In genomic region chr1:202952818-202953217, GRCh38 we compare ENCODE assay signal across 10 cellular contexts. TPM values are rescaled to one million over a fixed set of nuclear protein-coding genes. Genes with fewer than 3 reads are reported as not detected.
DNase-seq lines count a peak whose midpoint lies in the region; ATAC-seq, FAIRE-seq and TF ChIP-seq lines count a peak whose summit lies in the region.
"Had no signal": no experiment of that assay in that cellular context is flagged by ENCODE, and none has a peak within 500 bp of the region (broad histone marks: within the 10 kb centered on the region; RNA-seq: fewer than 3 reads in every experiment).

No MANE protein-coding gene starts in this region.

- H3K4me3 ChIP-seq in GM12878 (no peak overlapping the region), keratinocyte (ENCODE audit: control insufficient read depth in 2 of 3, extremely low read depth in 1 of 3, insufficient read depth in 2 of 3, low read depth in 1 of 3, low read length in 3 of 3) (peak overlapping the region in 1 of 3 experiments; percentile 3), upper lobe of right lung (no peak overlapping the region), A673 (ENCODE audit: low read depth, low read length, poor library complexity, severe bottlenecking) (no peak overlapping the region)
- H3K4me3 ChIP-seq: BLaER1 had no signal

- no peak for TF ChIP-seq CTCF in GM12878 (IDR thresholded peaks at IDR 0.05 in 2 of 3, conservative IDR thresholded peaks at IDR 0.05 in 1 of 3; ENCODE audit: control insufficient read depth in 2 of 3, extremely low read depth in 1 of 3, insufficient read depth in 1 of 3, low read depth in 3 of 3, low read length in 3 of 3)
- no peak for TF ChIP-seq CTCF in keratinocyte (optimal IDR thresholded peaks at IDR 0.05 in 1 of 3, IDR thresholded peaks at IDR 0.05 in 1 of 3, conservative IDR thresholded peaks at IDR 0.05 in 1 of 3; ENCODE audit: extremely low read depth in 1 of 3, insufficient read depth in 2 of 3, low read length in 3 of 3)
- TF ChIP-seq CTCF in upper lobe of right lung (IDR thresholded peaks at IDR 0.05): no peak
- TF ChIP-seq CTCF in A673 (conservative IDR thresholded peaks at IDR 0.05; ENCODE audit: low read depth, low read length): no peak

- POLR2A ChIA-PET in GM12878 (lab: Charles Lee): interaction anchor here (0.5 to 1.0 kb wide), 5 partner anchors 15 to 1547 kb away, joined by 3 read pairs; no protein-coding TSS in a partner anchor
- POLR2A ChIA-PET in A673 (lab: Charles Lee; ENCODE audit: low non-redundant PET): no interaction called here

- H3K36me3 Mint-ChIP-seq in activated naive CD4-positive, alpha-beta T cell treated with anti-CD3 and anti-CD28 coated beads, Interleukin-2, amount 10 ng/mL, durations not matched to agents 7 days and 5 days: peaks cover 23% of the 10 kb centered on the region
- peaks cover 6% of the 10 kb centered on the region for H3K36me3 Mint-ChIP-seq in activated naive CD4-positive, alpha-beta T cell treated with anti-CD3 and anti-CD28 coated beads for 36 hours (ENCODE audit: low read depth)

- H3K27me3 Mint-ChIP-seq in activated naive CD4-positive, alpha-beta T cell treated with anti-CD3 and anti-CD28 coated beads, Interleukin-2, amount 10 ng/mL, durations not matched to agents 7 days and 5 days: no peaks in the 10 kb centered on the region
- no peaks in the 10 kb centered on the region for H3K27me3 Mint-ChIP-seq in activated naive CD4-positive, alpha-beta T cell treated with anti-CD3 and anti-CD28 coated beads for 36 hours (ENCODE audit: low read depth)

- CTCF ChIA-PET in activated naive CD4-positive, alpha-beta T cell treated with anti-CD3 and anti-CD28 coated beads, Interleukin-2, amount 10 ng/mL, durations not matched to agents 7 days and 5 days (lab: Charles Lee): interaction anchor here (0.6 to 2.5 kb wide), 4 partner anchors 8 to 46 kb away, joined by 3 to 10 read pairs (median 6); partner anchors contain the start of gene CYB5R1
- CTCF ChIA-PET in activated naive CD4-positive, alpha-beta T cell treated with anti-CD3 and anti-CD28 coated beads for 36 hours (lab: Charles Lee): interaction anchor here (1.0 kb wide), 1 partner anchor 48 kb away, joined by 4 read pairs; no protein-coding TSS in a partner anchor
- CTCF ChIA-PET in GM12878 (lab: Yijun Ruan, JAX): interaction anchor here (0.9 to 2.4 kb wide), 5 partner anchors 15 to 315 kb away, joined by 3 to 9 read pairs (median 5); no protein-coding TSS in a partner anchor
- CTCF ChIA-PET in A673 (lab: Charles Lee): no interaction called here

- in situ Hi-C loops in GM12878 (cut with MboI): no loop called here

- no peak overlapping the region for H3K4me3 Mint-ChIP-seq in activated naive CD4-positive, alpha-beta T cell treated with anti-CD3 and anti-CD28 coated beads, Interleukin-2, amount 10 ng/mL, durations not matched to agents 7 days and 5 days
- H3K4me3 Mint-ChIP-seq in activated naive CD4-positive, alpha-beta T cell treated with anti-CD3 and anti-CD28 coated beads for 36 hours: no peak overlapping the region
- H3K4me3 Mint-ChIP-seq: nephron had no signal

- no TSS peak for BruUV-seq in GM12878 (replicated peaks; lab: Mats Ljungman, UMichigan)
- BruUV-seq in A673 (replicated peaks; lab: Mats Ljungman, UMichigan): no TSS peak

- H3K4me2 ChIP-seq in GM12878 (ENCODE audit: control insufficient read depth, insufficient read depth) (peak overlapping the region; percentile 41; the same call in 1 of the 2 replicates), keratinocyte (ENCODE audit: control insufficient read depth, extremely low read depth, insufficient read depth, low read depth, low read length) (peak overlapping the region; percentile 90)
- H3K4me2 ChIP-seq: BLaER1 had no signal

- no peak overlapping the region for H3K27ac ChIP-seq in GM12878 (ENCODE audit: control insufficient read depth, insufficient read depth)
- peak overlapping the region; percentile 73 for H3K27ac ChIP-seq in keratinocyte (ENCODE audit: control insufficient read depth, insufficient read depth, low read length)
- peak overlapping the region; percentile 71 for H3K27ac ChIP-seq in upper lobe of right lung
- no peak overlapping the region for H3K27ac ChIP-seq in A673 (ENCODE audit: low read depth, low read length, poor library complexity, severe bottlenecking)
- H3K27ac ChIP-seq: BLaER1 had no signal

- DNase-seq in activated naive CD4-positive, alpha-beta T cell treated with anti-CD3 and anti-CD28 coated beads, Interleukin-2, amount 10 ng/mL, durations not matched to agents 7 days and 5 days: no peak
- no peak for DNase-seq in activated naive CD4-positive, alpha-beta T cell treated with anti-CD3 and anti-CD28 coated beads for 36 hours
- no peak for DNase-seq in GM12878 (ENCODE audit: low read depth, low spot score)
- DNase-seq in keratinocyte (ENCODE audit: low read depth, low spot score): peak; percentile 76
- no peak for DNase-seq in upper lobe of right lung
- no peak for DNase-seq in A673 (ENCODE audit: low spot score)
- no peak for DNase-seq in NCI-H524 (lab: John Stamatoyannopoulos, UW)

- peaks cover 52% of the 10 kb centered on the region for H3K79me2 ChIP-seq in GM12878 (ENCODE audit: control insufficient read depth, insufficient read depth, low read length)
- H3K79me2 ChIP-seq in keratinocyte (ENCODE audit: control insufficient read depth, insufficient read depth, low read length): peaks cover 69% of the 10 kb centered on the region

- FAIRE-seq in GM12878 (lab: Jason Lieb, UNC): no peak
- peak; percentile 92 for FAIRE-seq in keratinocyte (lab: Jason Lieb, UNC)

- TF ChIP-seq EP300 in GM12878 (IDR thresholded peaks at IDR 0.05; ENCODE audit: borderline replicate concordance in 1 of 2, control insufficient read depth in 1 of 2, low read depth in 2 of 2, low read length in 2 of 2): no peak

- H4K20me1 ChIP-seq in GM12878 (ENCODE audit: control insufficient read depth, insufficient read depth): no peaks in the 10 kb centered on the region
- peaks cover 4% of the 10 kb centered on the region for H4K20me1 ChIP-seq in keratinocyte (ENCODE audit: control insufficient read depth, extremely low read depth, insufficient read depth, low read length)

- H3K9ac ChIP-seq in GM12878 (ENCODE audit: control insufficient read depth, insufficient read depth, low read length) (no peak overlapping the region), keratinocyte (ENCODE audit: control insufficient read depth, extremely low read depth, insufficient read depth, low read length) (no peak overlapping the region)
- H3K9ac ChIP-seq: BLaER1 had no signal

- no peak for TF ChIP-seq RAD21 in GM12878 (IDR thresholded peaks at IDR 0.05; ENCODE audit: insufficient read depth, low read depth, low read length)

- H3K27me3 ChIP-seq in GM12878 (replicated peaks in 1 of 2; ENCODE audit: control insufficient read depth in 2 of 2, insufficient read depth in 2 of 2, low read length in 1 of 2): no peaks in the 10 kb centered on the region
- no peaks in the 10 kb centered on the region for H3K27me3 ChIP-seq in keratinocyte (ENCODE audit: control insufficient read depth, extremely low read depth, insufficient read depth, low read length)
- H3K27me3 ChIP-seq in upper lobe of right lung: no peaks in the 10 kb centered on the region
- H3K27me3 ChIP-seq in A673 (replicated peaks; ENCODE audit: insufficient read depth, low read depth, low read length, poor library complexity): no peaks in the 10 kb centered on the region
- H3K27me3 ChIP-seq: BLaER1 had no signal

- SMC1A ChIA-PET in GM12878 (lab: Charles Lee; ENCODE audit: uncharacterized antibody, unreplicated experiment): interaction anchor here (0.8 to 1.4 kb wide), 4 partner anchors 9 to 47 kb away, joined by 3 to 4 read pairs (median 3); no protein-coding TSS in a partner anchor

- H3K9me1 ChIP-seq in keratinocyte (ENCODE audit: control insufficient read depth, extremely low read depth, insufficient read depth, low read length): no peaks in the 10 kb centered on the region

- ATAC-seq in GM12878: peak; percentile 45
- peak; percentile 89 for ATAC-seq in upper lobe of right lung
- ATAC-seq in HG03025 (IDR thresholded peaks at IDR 0.05; ENCODE audit: low FRiP score, unreplicated experiment): no peak

- no peaks in the 10 kb centered on the region for H3K9me3 Mint-ChIP-seq in activated naive CD4-positive, alpha-beta T cell treated with anti-CD3 and anti-CD28 coated beads, Interleukin-2, amount 10 ng/mL, durations not matched to agents 7 days and 5 days
- H3K9me3 Mint-ChIP-seq in activated naive CD4-positive, alpha-beta T cell treated with anti-CD3 and anti-CD28 coated beads for 36 hours: no peaks in the 10 kb centered on the region
- H3K9me3 Mint-ChIP-seq: nephron had no signal

- RAD21 ChIA-PET in GM12878 (lab: Charles Lee; ENCODE audit: unreplicated experiment): interaction anchor here (1.2 kb wide), 1 partner anchor 12 kb away, joined by 4 read pairs; no protein-coding TSS in a partner anchor

- WGBS in GM12878 (ENCODE audit: insufficient coverage, insufficient replicate concordance, low lambda C conversion rate, missing lambda C conversion rate): 55% methylated on average over 4 of the region's 4 CpGs

- H3K9me3 ChIP-seq in GM12878 (replicated peaks; ENCODE audit: control insufficient read depth, insufficient read depth, low read length) (no peaks in the 10 kb centered on the region), keratinocyte (ENCODE audit: control insufficient read depth, low read depth, low read length) (no peaks in the 10 kb centered on the region), upper lobe of right lung (no peaks in the 10 kb centered on the region), A673 (ENCODE audit: low read depth, low read length, poor library complexity, severe bottlenecking) (no peaks in the 10 kb centered on the region)
- H3K9me3 ChIP-seq: BLaER1 had no signal

- H3K4me1 ChIP-seq in GM12878 (ENCODE audit: control insufficient read depth, insufficient read depth, low read length) (peaks cover 7% of the 10 kb centered on the region; the same call in 1 of the 2 replicates), keratinocyte (ENCODE audit: control insufficient read depth, extremely low read depth, insufficient read depth, low read length) (peaks cover 56% of the 10 kb centered on the region), upper lobe of right lung (peaks cover 56% of the 10 kb centered on the region), A673 (ENCODE audit: insufficient read depth, low read length, poor library complexity, severe bottlenecking) (peaks cover 6% of the 10 kb centered on the region)

- no peak for TF ChIP-seq POLR2A in GM12878 (IDR thresholded peaks at IDR 0.05; ENCODE audit: low read depth, low read length)

- intact Hi-C loops in activated naive CD4-positive, alpha-beta T cell treated with anti-CD3 and anti-CD28 coated beads for 36 hours (cut with micrococcal nuclease): no loop called here
- intact Hi-C loops in GM12878 (cut with micrococcal nuclease; ENCODE audit: unreplicated experiment) (no loop called here), upper lobe of right lung (cut with DNase I) (no loop called here), A673 (cut with micrococcal nuclease; ENCODE audit: unreplicated experiment) (no loop called here)

- peaks cover 59% of the 10 kb centered on the region for H3K4me1 Mint-ChIP-seq in activated naive CD4-positive, alpha-beta T cell treated with anti-CD3 and anti-CD28 coated beads, Interleukin-2, amount 10 ng/mL, durations not matched to agents 7 days and 5 days
- H3K4me1 Mint-ChIP-seq in activated naive CD4-positive, alpha-beta T cell treated with anti-CD3 and anti-CD28 coated beads for 36 hours (ENCODE audit: low read depth): peaks cover 58% of the 10 kb centered on the region

- H2AFZ ChIP-seq in GM12878 (ENCODE audit: control insufficient read depth, low read depth, low read length) (no peak overlapping the region), keratinocyte (ENCODE audit: control insufficient read depth, low read length) (no peak overlapping the region)

- H3K27ac Mint-ChIP-seq in activated naive CD4-positive, alpha-beta T cell treated with anti-CD3 and anti-CD28 coated beads, Interleukin-2, amount 10 ng/mL, durations not matched to agents 7 days and 5 days: peak overlapping the region; percentile 66
- no peak overlapping the region for H3K27ac Mint-ChIP-seq in activated naive CD4-positive, alpha-beta T cell treated with anti-CD3 and anti-CD28 coated beads for 36 hours
- H3K27ac Mint-ChIP-seq: nephron had no signal

- no peaks in the 10 kb centered on the region; a peak in 3 of 4 replicates for H3K36me3 ChIP-seq in GM12878 (ENCODE audit: control insufficient read depth in 2 of 2, insufficient read depth in 2 of 2, low read length in 1 of 2)
- H3K36me3 ChIP-seq in keratinocyte (ENCODE audit: control insufficient read depth in 2 of 2, extremely low read depth in 1 of 2, insufficient read depth in 2 of 2, low read length in 2 of 2): peaks cover 10 to 11% of the 10 kb centered on the region in 2 experiments
- peaks cover 30% of the 10 kb centered on the region for H3K36me3 ChIP-seq in upper lobe of right lung
- peaks cover 28% of the 10 kb centered on the region for H3K36me3 ChIP-seq in A673 (ENCODE audit: insufficient read depth, low read length, poor library complexity, severe bottlenecking)

- dilution Hi-C loops in keratinocyte (cut with MboI; ENCODE audit: extremely low pct_ligation_motif_present, low sequenced_read_pairs): no loop called here

RNA-seq across cellular contexts. Expression of gene ADIPOR1, which starts 5.3 kb away (rescaled TPM):
- total RNA-seq in activated naive CD4-positive, alpha-beta T cell treated with anti-CD3 and anti-CD28 coated beads for 36 hours: 10 to 100 TPM; 75.5 to 77.0 TPM
- 34.3 and 36.9 TPM in 2 replicates for total RNA-seq in GM12878 (2013; cell fraction: nucleolus; rRNA removed)
- total RNA-seq in GM12878 (2014; rRNA removed) (73.1 and 81.9 TPM in 2 replicates), GM12878 (2014; rRNA removed; fragmentation: Illumina TruSeq; extraction: Trizol) (58.1 and 59.6 TPM in 2 replicates), GM12878 (2021) (53.2 and 56.1 TPM in 2 replicates), upper lobe of right lung (126 TPM), A673 (2021) (79.1 and 81.4 TPM in 2 replicates)
- polyA plus RNA-seq in GM12878 (2011; ENCODE audit: low read depth): 36.8 TPM
- polyA plus RNA-seq in GM12878 (2011; rRNA removed) (103 and 122 TPM in 2 replicates), GM12878 (2014; fragmentation: Illumina TruSeq; extraction: Trizol) (81.5 and 101 TPM in 2 replicates), GM12878 (2014; fragmentation: Nextera tagmentation; extraction: Ambion mirVana) (10 to 100 TPM; 18.4 to 25.1 TPM), GM12878 (2014; rRNA removed) (57.7 and 62.1 TPM in 2 replicates), GM12878 (2016; fragmentation: Nextera tagmentation; extraction: Ambion mirVana) (100 to 1,000 TPM; 117 to 120 TPM), keratinocyte (223 to 336 TPM (median 260 TPM) in 3 replicates)
- polyA plus RNA-seq in GM12878 (2011; cell fraction: cytosol; rRNA removed): 96.9 and 109 TPM in 2 replicates
- 40.2 and 57.0 TPM in 2 replicates for polyA plus RNA-seq in GM12878 (2011; cell fraction: nucleus; rRNA removed)
- polyA plus RNA-seq in GM12878 (2012): 44.8 and 49.1 TPM in 2 replicates
- polyA minus RNA-seq in GM12878 (2011; rRNA and poly(A)+ RNA removed): 166 and 171 TPM in 2 replicates
- polyA minus RNA-seq in GM12878 (2011; cell fraction: cytosol; rRNA and poly(A)+ RNA removed): 41.2 and 42.9 TPM in 2 replicates
- 13.5 and 15.8 TPM in 2 replicates for polyA minus RNA-seq in GM12878 (2011; cell fraction: nucleus; rRNA and poly(A)+ RNA removed)
- 70.4 TPM for polyA plus RNA-seq in keratinocyte (2011; ENCODE audit: low read depth)
- polyA plus RNA-seq in keratinocyte (2011; cell fraction: cytosol; rRNA removed): 311 and 372 TPM in 2 replicates
- polyA plus RNA-seq in keratinocyte (2011; cell fraction: nucleus; rRNA removed): 146 and 152 TPM in 2 replicates
- polyA plus RNA-seq in keratinocyte (2012; ENCODE audit: low replicate concordance): 121 and 228 TPM in 2 replicates
- polyA minus RNA-seq in keratinocyte: 244 to 467 TPM (median 333 TPM) in 3 replicates
- 320 TPM for polyA minus RNA-seq in keratinocyte (2011; cell fraction: cytosol; rRNA and poly(A)+ RNA removed)
- 60.1 and 94.5 TPM in 2 replicates for polyA minus RNA-seq in keratinocyte (2011; cell fraction: nucleus; rRNA and poly(A)+ RNA removed)

RNA-seq across cellular contexts. Expression of gene CYB5R1, which starts 14.2 kb away (rescaled TPM):
- 10 to 100 TPM; 13.5 to 14.1 TPM for total RNA-seq in activated naive CD4-positive, alpha-beta T cell treated with anti-CD3 and anti-CD28 coated beads for 36 hours
- total RNA-seq in GM12878 (2013; cell fraction: nucleolus; rRNA removed): 29.1 and 31.8 TPM in 2 replicates
- total RNA-seq in GM12878 (2014; rRNA removed): 22.3 and 22.4 TPM in 2 replicates
- total RNA-seq in GM12878 (2014; rRNA removed; fragmentation: Illumina TruSeq; extraction: Trizol): 12.1 and 12.6 TPM in 2 replicates
- total RNA-seq in GM12878 (2021): 16.9 and 17.0 TPM in 2 replicates
- 12.2 TPM for polyA plus RNA-seq in GM12878 (2011; ENCODE audit: low read depth)
- 12.7 TPM in 2 replicates for polyA plus RNA-seq in GM12878 (2011; rRNA removed)
- polyA plus RNA-seq in GM12878 (2011; cell fraction: cytosol; rRNA removed): 11.7 and 13.7 TPM in 2 replicates
- 30.3 and 52.0 TPM in 2 replicates for polyA plus RNA-seq in GM12878 (2011; cell fraction: nucleus; rRNA removed)
- polyA plus RNA-seq in GM12878 (2012): 15.6 and 19.7 TPM in 2 replicates
- 19.5 and 22.7 TPM in 2 replicates for polyA plus RNA-seq in GM12878 (2014; fragmentation: Illumina TruSeq; extraction: Trizol)
- polyA plus RNA-seq in GM12878 (2014; fragmentation: Nextera tagmentation; extraction: Ambion mirVana): 1 to 10 TPM; 3.2 to 9.1 TPM
- 18.2 and 18.8 TPM in 2 replicates for polyA plus RNA-seq in GM12878 (2014; rRNA removed)
- 10 to 100 TPM; 17.9 to 19.8 TPM for polyA plus RNA-seq in GM12878 (2016; fragmentation: Nextera tagmentation; extraction: Ambion mirVana)
- 14.5 and 17.7 TPM in 2 replicates for polyA minus RNA-seq in GM12878 (2011; rRNA and poly(A)+ RNA removed)
- 3.6 TPM in 2 replicates for polyA minus RNA-seq in GM12878 (2011; cell fraction: cytosol; rRNA and poly(A)+ RNA removed)
- 25.3 and 28.7 TPM in 2 replicates for polyA minus RNA-seq in GM12878 (2011; cell fraction: nucleus; rRNA and poly(A)+ RNA removed)
- 199 to 336 TPM (median 232 TPM) in 3 replicates for polyA plus RNA-seq in keratinocyte
- polyA plus RNA-seq in keratinocyte (2011; ENCODE audit: low read depth): 186 TPM
- 251 and 266 TPM in 2 replicates for polyA plus RNA-seq in keratinocyte (2011; cell fraction: cytosol; rRNA removed)
- 527 and 532 TPM in 2 replicates for polyA plus RNA-seq in keratinocyte (2011; cell fraction: nucleus; rRNA removed)
- 177 and 371 TPM in 2 replicates for polyA plus RNA-seq in keratinocyte (2012; ENCODE audit: low replicate concordance)
- 97.4 to 240 TPM (median 168 TPM) in 3 replicates for polyA minus RNA-seq in keratinocyte
- 159 TPM for polyA minus RNA-seq in keratinocyte (2011; cell fraction: cytosol; rRNA and poly(A)+ RNA removed)
- 206 and 253 TPM in 2 replicates for polyA minus RNA-seq in keratinocyte (2011; cell fraction: nucleus; rRNA and poly(A)+ RNA removed)
- total RNA-seq in upper lobe of right lung: 71.8 TPM
- total RNA-seq in A673 (2021): 27.8 and 28.3 TPM in 2 replicates

RNA-seq across cellular contexts. Expression of gene KLHL12, which starts 25.8 kb away (rescaled TPM):
- total RNA-seq in activated naive CD4-positive, alpha-beta T cell treated with anti-CD3 and anti-CD28 coated beads for 36 hours: 10 to 100 TPM; 42.5 to 42.6 TPM
- 27.2 and 28.5 TPM in 2 replicates for total RNA-seq in GM12878 (2013; cell fraction: nucleolus; rRNA removed)
- total RNA-seq in GM12878 (2014; rRNA removed) (27.5 and 33.3 TPM in 2 replicates), GM12878 (2014; rRNA removed; fragmentation: Illumina TruSeq; extraction: Trizol) (28.0 and 30.1 TPM in 2 replicates), GM12878 (2021) (28.4 and 28.5 TPM in 2 replicates), upper lobe of right lung (24.4 TPM), A673 (2021) (17.8 and 22.9 TPM in 2 replicates)
- 21.5 TPM for polyA plus RNA-seq in GM12878 (2011; ENCODE audit: low read depth)
- polyA plus RNA-seq in GM12878 (2011; rRNA removed) (53.8 and 75.5 TPM in 2 replicates), GM12878 (2014; fragmentation: Illumina TruSeq; extraction: Trizol) (32.1 and 38.4 TPM in 2 replicates), GM12878 (2014; fragmentation: Nextera tagmentation; extraction: Ambion mirVana) (10 to 100 TPM; 16.0 to 17.8 TPM), GM12878 (2014; rRNA removed) (24.6 and 30.5 TPM in 2 replicates), GM12878 (2016; fragmentation: Nextera tagmentation; extraction: Ambion mirVana) (10 to 100 TPM; 36.6 to 37.6 TPM), keratinocyte (26.4 to 32.3 TPM (median 28.6 TPM) in 3 replicates)
- 29.4 and 36.5 TPM in 2 replicates for polyA plus RNA-seq in GM12878 (2011; cell fraction: cytosol; rRNA removed)
- polyA plus RNA-seq in GM12878 (2011; cell fraction: nucleus; rRNA removed): 32.6 and 43.0 TPM in 2 replicates
- polyA plus RNA-seq in GM12878 (2012): 23.1 and 27.1 TPM in 2 replicates
- 47.3 and 57.1 TPM in 2 replicates for polyA minus RNA-seq in GM12878 (2011; rRNA and poly(A)+ RNA removed)
- 10.6 and 13.2 TPM in 2 replicates for polyA minus RNA-seq in GM12878 (2011; cell fraction: cytosol; rRNA and poly(A)+ RNA removed)
- 12.6 and 14.4 TPM in 2 replicates for polyA minus RNA-seq in GM12878 (2011; cell fraction: nucleus; rRNA and poly(A)+ RNA removed)
- 34.5 TPM for polyA plus RNA-seq in keratinocyte (2011; ENCODE audit: low read depth)
- 17.5 and 30.2 TPM in 2 replicates for polyA plus RNA-seq in keratinocyte (2011; cell fraction: cytosol; rRNA removed)
- 30.2 and 36.0 TPM in 2 replicates for polyA plus RNA-seq in keratinocyte (2011; cell fraction: nucleus; rRNA removed)
- polyA plus RNA-seq in keratinocyte (2012; ENCODE audit: low replicate concordance): 14.5 and 20.5 TPM in 2 replicates
- polyA minus RNA-seq in keratinocyte: 22.4 to 36.2 TPM (median 31.7 TPM) in 3 replicates
- 15.5 TPM for polyA minus RNA-seq in keratinocyte (2011; cell fraction: cytosol; rRNA and poly(A)+ RNA removed)
- polyA minus RNA-seq in keratinocyte (2011; cell fraction: nucleus; rRNA and poly(A)+ RNA removed): 13.5 and 19.1 TPM in 2 replicates

RNA-seq across cellular contexts. Expression of gene TMEM183A, which starts 54.4 kb away (rescaled TPM):
- total RNA-seq in activated naive CD4-positive, alpha-beta T cell treated with anti-CD3 and anti-CD28 coated beads for 36 hours: 10 to 100 TPM; 80.3 to 90.6 TPM
- 67.8 and 72.7 TPM in 2 replicates for total RNA-seq in GM12878 (2013; cell fraction: nucleolus; rRNA removed)
- total RNA-seq in GM12878 (2014; rRNA removed) (68.5 and 72.3 TPM in 2 replicates), GM12878 (2014; rRNA removed; fragmentation: Illumina TruSeq; extraction: Trizol) (49.4 and 56.1 TPM in 2 replicates), GM12878 (2021) (58.1 and 64.2 TPM in 2 replicates), upper lobe of right lung (50.4 TPM), A673 (2021) (65.1 and 68.4 TPM in 2 replicates)
- polyA plus RNA-seq in GM12878 (2011; ENCODE audit: low read depth): 34.3 TPM
- polyA plus RNA-seq in GM12878 (2011; rRNA removed) (82.5 and 103 TPM in 2 replicates), GM12878 (2014; fragmentation: Illumina TruSeq; extraction: Trizol) (69.4 and 75.4 TPM in 2 replicates), GM12878 (2014; fragmentation: Nextera tagmentation; extraction: Ambion mirVana) (10 to 100 TPM; 12.3 to 25.0 TPM), GM12878 (2014; rRNA removed) (55.5 and 57.8 TPM in 2 replicates), GM12878 (2016; fragmentation: Nextera tagmentation; extraction: Ambion mirVana) (10 to 100 TPM; 76.8 to 85.6 TPM), keratinocyte (87.4 to 91.8 TPM (median 88.2 TPM) in 3 replicates)
- 110 and 152 TPM in 2 replicates for polyA plus RNA-seq in GM12878 (2011; cell fraction: cytosol; rRNA removed)
- 85.5 and 103 TPM in 2 replicates for polyA plus RNA-seq in GM12878 (2011; cell fraction: nucleus; rRNA removed)
- polyA plus RNA-seq in GM12878 (2012): 35.3 and 35.6 TPM in 2 replicates
- polyA minus RNA-seq in GM12878 (2011; rRNA and poly(A)+ RNA removed): 105 and 118 TPM in 2 replicates
- 18.4 and 31.5 TPM in 2 replicates for polyA minus RNA-seq in GM12878 (2011; cell fraction: cytosol; rRNA and poly(A)+ RNA removed)
- 33.7 and 49.2 TPM in 2 replicates for polyA minus RNA-seq in GM12878 (2011; cell fraction: nucleus; rRNA and poly(A)+ RNA removed)
- polyA plus RNA-seq in keratinocyte (2011; ENCODE audit: low read depth): 34.0 TPM
- polyA plus RNA-seq in keratinocyte (2011; cell fraction: cytosol; rRNA removed): 88.9 and 91.5 TPM in 2 replicates
- polyA plus RNA-seq in keratinocyte (2011; cell fraction: nucleus; rRNA removed): 62.8 and 67.7 TPM in 2 replicates
- polyA plus RNA-seq in keratinocyte (2012; ENCODE audit: low replicate concordance): 48.0 and 50.4 TPM in 2 replicates
- polyA minus RNA-seq in keratinocyte: 96.0 to 123 TPM (median 119 TPM) in 3 replicates
- polyA minus RNA-seq in keratinocyte (2011; cell fraction: cytosol; rRNA and poly(A)+ RNA removed): 58.3 TPM
- polyA minus RNA-seq in keratinocyte (2011; cell fraction: nucleus; rRNA and poly(A)+ RNA removed): 16.4 and 30.5 TPM in 2 replicates

Comparison
In these comparisons a context has a peak if more than half of its experiments do, and no peak if none do; other contexts are left out.
1. H3K27ac ChIP-seq: peak in keratinocyte (single experiment) and upper lobe of right lung (single experiment); none in GM12878 (single experiment) and A673 (single experiment).